ENCODE assay signal across 16 cellular contexts in genomic region chrX:2647627-2648026, GRCh38.
"Had no signal": no experiment of that assay in that cellular context is flagged by ENCODE, and none has a peak within 500 bp of the region (broad histone marks: within the 10 kb centered on the region; RNA-seq: fewer than 3 reads in every experiment).

No MANE protein-coding gene starts in this region.

- H3K4me3 ChIP-seq: left ventricle myocardium inferior, neural progenitor cell, psoas muscle, right lobe of liver, smooth muscle cell, thoracic aorta had no signal

- H3K9me3 Mint-ChIP-seq: dendritic cell treated with granulocyte-macrophage colony-stimulating factor and Interleukin-4, amounts not matched to agents 40 ng/mL and 50 ng/mL, for 4 days; neural progenitor cell had no signal

- H3K4me3 Mint-ChIP-seq: dendritic cell treated with granulocyte-macrophage colony-stimulating factor and Interleukin-4, amounts not matched to agents 40 ng/mL and 50 ng/mL, for 4 days; naive B cell; neural progenitor cell; WTC11 had no signal

- ATAC-seq: psoas muscle, right lobe of liver, SK-N-SH treated with all-trans-retinoic acid at 6 μM for 48 hours, WTC11 had no signal

- H3K36me3 ChIP-seq: left ventricle myocardium inferior, neural progenitor cell, right lobe of liver, thoracic aorta had no signal

- H3K27ac Mint-ChIP-seq: dendritic cell treated with granulocyte-macrophage colony-stimulating factor and Interleukin-4, amounts not matched to agents 40 ng/mL and 50 ng/mL, for 4 days; neural progenitor cell; WTC11 had no signal

- H3K4me1 ChIP-seq: neural progenitor cell, psoas muscle, right lobe of liver had no signal

- H3K27me3 ChIP-seq: neural progenitor cell, right lobe of liver had no signal

- H3K27me3 Mint-ChIP-seq: dendritic cell treated with granulocyte-macrophage colony-stimulating factor and Interleukin-4, amounts not matched to agents 40 ng/mL and 50 ng/mL, for 4 days; naive B cell had no signal

- H2AFZ ChIP-seq: neural progenitor cell had no signal

- H3K4me2 ChIP-seq: neural progenitor cell, smooth muscle cell had no signal

- DNase-seq: activated CD4-positive, alpha-beta T cell treated with anti-CD3 and anti-CD28 coated beads, Interleukin-2, amount 50 U/mL, for 4 hours; effector memory CD4-positive, alpha-beta T cell; foreskin fibroblast; hypothalamus; kidney; left ventricle myocardium inferior; naive B cell; psoas muscle; right lobe of liver; SHP77 treated with DMSO at 0.1 percent for 48 hours had no signal

- H3K4me1 Mint-ChIP-seq: WTC11 had no signal

- H3K9me3 ChIP-seq: left ventricle myocardium inferior, psoas muscle, right lobe of liver, thoracic aorta had no signal

- H3K27ac ChIP-seq: left ventricle myocardium inferior, neural progenitor cell, psoas muscle, right lobe of liver, thoracic aorta had no signal
